Comparison of ENCODE assay signal across 22 cellular contexts in the genomic region with DNA sequence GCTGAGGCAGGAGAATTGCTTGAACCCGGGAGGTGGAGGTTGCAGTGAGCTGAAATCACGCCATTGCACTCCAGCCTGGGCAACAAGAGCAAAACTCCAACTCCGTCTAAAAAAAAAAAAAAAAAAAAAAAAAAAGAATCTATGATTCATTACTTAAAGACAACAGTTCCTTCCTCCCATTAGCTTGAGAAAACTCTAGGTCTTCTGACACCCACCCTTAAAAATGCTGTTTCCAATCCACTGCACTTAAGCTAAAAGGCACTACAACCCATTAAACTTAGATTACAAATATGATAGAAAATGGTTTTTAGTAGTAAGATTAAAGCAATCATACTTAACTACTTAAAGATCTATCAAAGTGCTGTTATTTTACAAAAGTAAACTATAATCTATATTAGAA. TPM values are rescaled to one million over a fixed set of nuclear protein-coding genes. Genes with fewer than 3 reads are reported as not detected.
DNase-seq lines count a peak whose midpoint lies in the region; ATAC-seq and TF ChIP-seq lines count a peak whose summit lies in the region.
"Had no signal": no experiment of that assay in that cellular context is flagged by ENCODE, and none has a peak within 500 bp of the region (broad histone marks: within the 10 kb centered on the region; RNA-seq: fewer than 3 reads in every experiment).

No MANE protein-coding gene starts in this region.

- peaks cover 2% of the 10 kb centered on the region for H3K36me3 Mint-ChIP-seq in activated CD4-positive, alpha-beta T cell treated with anti-CD3 and anti-CD28 coated beads, Interleukin-2, amount 10 ng/mL, durations not matched to agents 24 days and 14 days (ENCODE audit: low read depth)
- peaks cover 15% of the 10 kb centered on the region for H3K36me3 Mint-ChIP-seq in activated CD8-positive, alpha-beta memory T cell treated with anti-CD3 and anti-CD28 coated beads, Interleukin-2, amount 10 ng/mL, durations not matched to agents 7 days and 5 days
- H3K36me3 Mint-ChIP-seq: CD8-positive, alpha-beta T cell had no signal

- in situ Hi-C loops in gastrocnemius medialis (cut with MboI; ENCODE audit: low sequenced_read_pairs in 4 of 4), result no loop called here

- CTCF ChIA-PET in RWPE1 (lab: Yijun Ruan, JAX), result interaction anchor here (0.6 kb wide), 1 partner anchor 1116 kb away, joined by 4 read pairs; no protein-coding TSS in a partner anchor
- CTCF ChIA-PET in activated CD8-positive, alpha-beta memory T cell treated with anti-CD3 and anti-CD28 coated beads, Interleukin-2, amount 10 ng/mL, durations not matched to agents 7 days and 5 days (lab: Charles Lee), result interaction anchor here (0.6 kb wide), 1 partner anchor 1082 kb away, joined by 3 read pairs; no protein-coding TSS in a partner anchor

- H3K4me3 Mint-ChIP-seq in activated CD4-positive, alpha-beta T cell treated with anti-CD3 and anti-CD28 coated beads, Interleukin-2, amount 10 ng/mL, durations not matched to agents 24 days and 14 days, result no peak overlapping the region
- H3K4me3 Mint-ChIP-seq in activated CD8-positive, alpha-beta memory T cell treated with anti-CD3 and anti-CD28 coated beads, Interleukin-2, amount 10 ng/mL, durations not matched to agents 7 days and 5 days, result no peak overlapping the region
- H3K4me3 Mint-ChIP-seq: CD8-positive, alpha-beta T cell; H9; IgD-negative memory B cell had no signal

- no peaks in the 10 kb centered on the region for H3K27me3 Mint-ChIP-seq in activated CD4-positive, alpha-beta T cell treated with anti-CD3 and anti-CD28 coated beads, Interleukin-2, amount 10 ng/mL, durations not matched to agents 24 days and 14 days
- H3K27me3 Mint-ChIP-seq in activated CD8-positive, alpha-beta memory T cell treated with anti-CD3 and anti-CD28 coated beads, Interleukin-2, amount 10 ng/mL, durations not matched to agents 7 days and 5 days, result no peaks in the 10 kb centered on the region
- H3K27me3 Mint-ChIP-seq: IgD-negative memory B cell had no signal

- peaks cover 19% of the 10 kb centered on the region for H3K4me1 Mint-ChIP-seq in activated CD4-positive, alpha-beta T cell treated with anti-CD3 and anti-CD28 coated beads, Interleukin-2, amount 10 ng/mL, durations not matched to agents 24 days and 14 days
- peaks cover 16% of the 10 kb centered on the region for H3K4me1 Mint-ChIP-seq in activated CD8-positive, alpha-beta memory T cell treated with anti-CD3 and anti-CD28 coated beads, Interleukin-2, amount 10 ng/mL, durations not matched to agents 7 days and 5 days
- H3K4me1 Mint-ChIP-seq: H9 had no signal

- no peak overlapping the region for H3K27ac ChIP-seq in gastrocnemius medialis
- no peak overlapping the region for H3K27ac ChIP-seq in RWPE1
- H3K27ac ChIP-seq: Peyer's patch, SJSA1 had no signal

- H3K36me3 ChIP-seq in kidney epithelial cell (ENCODE audit: control insufficient read depth, insufficient read depth, low read length), result no peaks in the 10 kb centered on the region
- no peaks in the 10 kb centered on the region for H3K36me3 ChIP-seq in gastrocnemius medialis
- H3K36me3 ChIP-seq: Peyer's patch, SJSA1 had no signal

- ATAC-seq in gastrocnemius medialis, result no peak
- ATAC-seq in activated CD8-positive, alpha-beta memory T cell treated with anti-CD3 and anti-CD28 coated beads, Interleukin-2, amount 10 ng/mL, durations not matched to agents 7 days and 5 days, result no peak
- ATAC-seq: CD8-positive, alpha-beta T cell; GM12878 had no signal

- TF ChIP-seq POLR2A in gastrocnemius medialis (IDR thresholded peaks at IDR 0.05), result no peak

- TF ChIP-seq CTCF in choroid plexus epithelial cell (conservative IDR thresholded peaks at IDR 0.05; ENCODE audit: low read depth, low read length) (no peak), kidney epithelial cell (IDR thresholded peaks at IDR 0.05; ENCODE audit: insufficient read depth, low read length, poor library complexity, severe bottlenecking) (no peak), gastrocnemius medialis (IDR thresholded peaks at IDR 0.05 in 4 of 5, conservative IDR thresholded peaks at IDR 0.05 in 1 of 5) (no peak), RWPE1 (conservative IDR thresholded peaks at IDR 0.05; ENCODE audit: low read depth) (no peak)

- peak; percentile 26 for DNase-seq in activated CD4-positive, alpha-beta T cell treated with anti-CD3 and anti-CD28 coated beads, Interleukin-2, amount 10 ng/mL, durations not matched to agents 24 days and 14 days
- no peak for DNase-seq in activated CD4-positive, alpha-beta T cell treated with anti-CD3 and anti-CD28 coated beads for 4 hours
- DNase-seq in choroid plexus epithelial cell (ENCODE audit: low read depth) (peak; percentile 44), kidney epithelial cell (ENCODE audit: low read depth) (peak; percentile 32), NCI-H2171 treated with DMSO at 0.1 percent for 48 hours (lab: John Stamatoyannopoulos, UW) (no peak), gastrocnemius medialis (no peak), RWPE1 (ENCODE audit: low spot score) (no peak)
- DNase-seq in activated CD8-positive, alpha-beta memory T cell treated with anti-CD3 and anti-CD28 coated beads, Interleukin-2, amount 10 ng/mL, durations not matched to agents 7 days and 5 days, result no peak
- DNase-seq: 8988T; AML-193; C1 segment of cervical spinal cord; CD8-positive, alpha-beta T cell; DMS53; H9; NCI-H1105 treated with DMSO at 0.1 percent for 48 hours; NCI-H2029 treated with DMSO at 0.1 percent for 48 hours; NCI-H446; NCI-H526; Peyer's patch had no signal

- H3K9me3 Mint-ChIP-seq in activated CD4-positive, alpha-beta T cell treated with anti-CD3 and anti-CD28 coated beads, Interleukin-2, amount 10 ng/mL, durations not matched to agents 24 days and 14 days, result peaks cover 3% of the 10 kb centered on the region
- no peaks in the 10 kb centered on the region for H3K9me3 Mint-ChIP-seq in activated CD8-positive, alpha-beta memory T cell treated with anti-CD3 and anti-CD28 coated beads, Interleukin-2, amount 10 ng/mL, durations not matched to agents 7 days and 5 days (ENCODE audit: low read depth)
- H3K9me3 Mint-ChIP-seq: CD8-positive, alpha-beta T cell; H9 had no signal

- H3K4me1 ChIP-seq in gastrocnemius medialis, result no peaks in the 10 kb centered on the region
- H3K4me1 ChIP-seq: Peyer's patch, SJSA1 had no signal

- H3K4me3 ChIP-seq in choroid plexus epithelial cell (ENCODE audit: low read depth, low read length), result no peak overlapping the region
- no peak overlapping the region for H3K4me3 ChIP-seq in kidney epithelial cell (ENCODE audit: low read depth, low read length)
- no peak overlapping the region for H3K4me3 ChIP-seq in gastrocnemius medialis
- H3K4me3 ChIP-seq: GM12878, Peyer's patch, SJSA1 had no signal

- POLR2A ChIA-PET in RWPE1 (lab: Yijun Ruan, JAX; ENCODE audit: low non-redundant PET), result no interaction called here

- intact Hi-C loops in activated CD4-positive, alpha-beta T cell treated with anti-CD3 and anti-CD28 coated beads, Interleukin-2, amount 10 ng/mL, durations not matched to agents 24 days and 14 days (cut with micrococcal nuclease), result no loop called here
- intact Hi-C loops in gastrocnemius medialis (cut with DNase I; ENCODE audit: low total_unique reads), result loop anchor here (10.0 kb wide), 1 partner anchor 54 kb away; no protein-coding TSS in a partner anchor

- H3K9me3 ChIP-seq in gastrocnemius medialis, result no peaks in the 10 kb centered on the region
- H3K9me3 ChIP-seq: Peyer's patch, SJSA1 had no signal

- no peak overlapping the region for H3K27ac Mint-ChIP-seq in activated CD4-positive, alpha-beta T cell treated with anti-CD3 and anti-CD28 coated beads, Interleukin-2, amount 10 ng/mL, durations not matched to agents 24 days and 14 days
- no peak overlapping the region for H3K27ac Mint-ChIP-seq in activated CD8-positive, alpha-beta memory T cell treated with anti-CD3 and anti-CD28 coated beads, Interleukin-2, amount 10 ng/mL, durations not matched to agents 7 days and 5 days
- H3K27ac Mint-ChIP-seq: CD8-positive, alpha-beta T cell; H9; IgD-negative memory B cell had no signal

- H3K27me3 ChIP-seq in kidney epithelial cell (ENCODE audit: control insufficient read depth, insufficient read depth, low read length) (no peaks in the 10 kb centered on the region), gastrocnemius medialis (no peaks in the 10 kb centered on the region)
- H3K27me3 ChIP-seq: Peyer's patch, SJSA1 had no signal

RNA-seq across cellular contexts. Expression of gene BHLHE40, which starts 40.0 kb away (rescaled TPM):
- 368 and 375 TPM in 2 replicates for total RNA-seq in activated CD4-positive, alpha-beta T cell treated with anti-CD3 and anti-CD28 coated beads, Interleukin-2, amount 10 ng/mL, durations not matched to agents 24 days and 14 days
- total RNA-seq in kidney epithelial cell (174 and 215 TPM in 2 replicates), gastrocnemius medialis (10 to 100 TPM; 19.2 to 96.7 (median 45.3) TPM)
- total RNA-seq in activated CD8-positive, alpha-beta memory T cell treated with anti-CD3 and anti-CD28 coated beads, Interleukin-2, amount 10 ng/mL, durations not matched to agents 7 days and 5 days, result 100 to 1,000 TPM; 281 to 491 TPM

Comparison
In these comparisons a context has a peak if more than half of its experiments do, and no peak if none do; other contexts are left out.
1. DNase-seq: peak in activated CD4-positive, alpha-beta T cell treated with anti-CD3 and anti-CD28 coated beads, Interleukin-2, amount 10 ng/mL, durations not matched to agents 24 days and 14 days (single experiment), choroid plexus epithelial cell (single experiment) and kidney epithelial cell (single experiment); none in activated CD4-positive, alpha-beta T cell treated with anti-CD3 and anti-CD28 coated beads for 4 hours (0 of 2), NCI-H2171 treated with DMSO at 0.1 percent for 48 hours (single experiment), gastrocnemius medialis (0 of 2), RWPE1 (single experiment) and activated CD8-positive, alpha-beta memory T cell treated with anti-CD3 and anti-CD28 coated beads, Interleukin-2, amount 10 ng/mL, durations not matched to agents 7 days and 5 days (single experiment).